ENCODE assay signal across 17 cellular contexts in genomic region chr7:75735059-75735458, GRCh38. TPM values are rescaled to one million over a fixed set of nuclear protein-coding genes. Genes with fewer than 3 reads are reported as not detected.
"Had no signal": no experiment of that assay in that cellular context is flagged by ENCODE, and none has a peak within 500 bp of the region (broad histone marks: within the 10 kb centered on the region; RNA-seq: fewer than 3 reads in every experiment).

No MANE protein-coding gene starts in this region.

- ATAC-seq: effector memory CD8-positive, alpha-beta T cell; natural killer cell treated with Interleukin-12 subunit alpha and Interleukin-12 subunit beta and Interleukin-15 and Interleukin-18, amount 100 ng/mL, for 72 hours; T-cell had no signal

- H3K27me3 Mint-ChIP-seq: effector memory CD8-positive, alpha-beta T cell had no signal

- H3K36me3 Mint-ChIP-seq: natural killer cell treated with Interleukin-12 subunit alpha and Interleukin-12 subunit beta and Interleukin-15 and Interleukin-18, amount 100 ng/mL, for 72 hours had no signal

- DNase-seq: activated CD4-positive, alpha-beta T cell treated with anti-CD3 and anti-CD28 coated beads, Interleukin-2, amount 10 ng/mL, durations not matched to agents 7 days and 5 days; activated naive CD4-positive, alpha-beta T cell treated with anti-CD3 and anti-CD28 coated beads, Interleukin-2, amount 10 ng/mL, durations not matched to agents 7 days and 5 days; caudate nucleus; effector memory CD8-positive, alpha-beta T cell; erythroblast; hippocampal formation; mammary epithelial cell; sigmoid colon; stimulated activated CD4-positive, alpha-beta T cell treated with anti-CD3 and anti-CD28 coated beads, Interleukin-12 subunit alpha, Interleukin-12 subunit beta, amount 100 ng/mL, for 4 hours; stimulated activated naive CD4-positive, alpha-beta T cell; substantia nigra; T-cell; T1000 had no signal

- H3K27ac ChIP-seq: sigmoid colon had no signal

- H3K27me3 ChIP-seq: sigmoid colon had no signal

- H3K36me3 ChIP-seq: sigmoid colon had no signal

- H3K27ac Mint-ChIP-seq: activated CD4-positive, alpha-beta T cell treated with anti-CD3 and anti-CD28 coated beads, Interleukin-2, amount 10 ng/mL, durations not matched to agents 7 days and 5 days; activated naive CD4-positive, alpha-beta T cell treated with anti-CD3 and anti-CD28 coated beads, Interleukin-2, amount 10 ng/mL, durations not matched to agents 7 days and 5 days; activated T-helper 2 cell treated with anti-CD3 and anti-CD28 coated beads, Interferon-gamma antibody, Interleukin-2, Interleukin-4, amounts not matched to agents 10 μg/mL and 5 μg/mL and 100 μg/mL, durations not matched to agents 14 hours and 24 hours and 36 hours; effector memory CD8-positive, alpha-beta T cell; T-cell had no signal

- H3K9me3 Mint-ChIP-seq: activated CD4-positive, alpha-beta T cell treated with anti-CD3 and anti-CD28 coated beads, Interleukin-2, amount 10 ng/mL, durations not matched to agents 7 days and 5 days; activated naive CD4-positive, alpha-beta T cell treated with anti-CD3 and anti-CD28 coated beads, Interleukin-2, amount 10 ng/mL, durations not matched to agents 7 days and 5 days; activated T-helper 2 cell treated with anti-CD3 and anti-CD28 coated beads, Interferon-gamma antibody, Interleukin-2, Interleukin-4, amounts not matched to agents 10 μg/mL and 5 μg/mL and 100 μg/mL, durations not matched to agents 14 hours and 24 hours and 36 hours; effector memory CD8-positive, alpha-beta T cell; natural killer cell treated with Interleukin-12 subunit alpha and Interleukin-12 subunit beta and Interleukin-15 and Interleukin-18, amount 100 ng/mL, for 72 hours; T-cell had no signal

- H3K4me3 Mint-ChIP-seq: activated CD4-positive, alpha-beta T cell treated with anti-CD3 and anti-CD28 coated beads, Interleukin-2, amount 10 ng/mL, durations not matched to agents 7 days and 5 days; activated naive CD4-positive, alpha-beta T cell treated with anti-CD3 and anti-CD28 coated beads, Interleukin-2, amount 10 ng/mL, durations not matched to agents 7 days and 5 days; effector memory CD8-positive, alpha-beta T cell; natural killer cell treated with Interleukin-12 subunit alpha and Interleukin-12 subunit beta and Interleukin-15 and Interleukin-18, amount 100 ng/mL, for 72 hours; T-cell had no signal

- H3K4me3 ChIP-seq: sigmoid colon had no signal

- H3K9me3 ChIP-seq: sigmoid colon had no signal

RNA-seq across cellular contexts. Expression of gene CCL26, which starts 37.0 kb away (rescaled TPM):
- total RNA-seq: activated CD4-positive, alpha-beta T cell treated with anti-CD3 and anti-CD28 coated beads, Interleukin-2, amount 10 ng/mL, durations not matched to agents 7 days and 5 days; activated CD8-positive, alpha-beta memory T cell treated with anti-CD3 and anti-CD28 coated beads for 36 hours; mammary epithelial cell; natural killer cell treated with Interleukin-12 subunit alpha and Interleukin-12 subunit beta and Interleukin-15 and Interleukin-18, amount 100 ng/mL, for 72 hours; pulmonary artery endothelial cell; T-cell had no signal
